ENCODE assay signal across 33 cellular contexts in genomic region chr14:93914278-93914677, GRCh38. TPM values are rescaled to one million over a fixed set of nuclear protein-coding genes. Genes with fewer than 3 reads are reported as not detected.
DNase-seq lines count a peak whose midpoint lies in the region; ATAC-seq and TF ChIP-seq lines count a peak whose summit lies in the region.
"Had no signal": no experiment of that assay in that cellular context is flagged by ENCODE, and none has a peak within 500 bp of the region (broad histone marks: within the 10 kb centered on the region; RNA-seq: fewer than 3 reads in every experiment).

No MANE protein-coding gene starts in this region.

- H3K27me3 Mint-ChIP-seq in activated CD4-positive, alpha-beta T cell treated with anti-CD3 and anti-CD28 coated beads, Interleukin-2, amount 10 ng/mL, durations not matched to agents 7 days and 5 days, result peaks cover 1% of the 10 kb centered on the region
- peaks cover 51% of the 10 kb centered on the region for H3K27me3 Mint-ChIP-seq in stimulated activated naive CD8-positive, alpha-beta T cell treated with anti-CD3 and anti-CD28 coated beads, Interleukin-15, amount 100 ng/mL, for 72 hours
- H3K27me3 Mint-ChIP-seq in activated CD8-positive, alpha-beta T cell treated with anti-CD3 and anti-CD28 coated beads for 36 hours, result peaks cover 2% of the 10 kb centered on the region

- peaks cover 17% of the 10 kb centered on the region for H3K9me3 Mint-ChIP-seq in activated CD4-positive, alpha-beta T cell treated with anti-CD3 and anti-CD28 coated beads, Interleukin-2, amount 10 ng/mL, durations not matched to agents 7 days and 5 days
- H3K9me3 Mint-ChIP-seq in stimulated activated naive CD8-positive, alpha-beta T cell treated with anti-CD3 and anti-CD28 coated beads, Interleukin-15, amount 100 ng/mL, for 72 hours, result peaks cover 4 to 26% of the 10 kb centered on the region in 2 donors
- H3K9me3 Mint-ChIP-seq in activated CD8-positive, alpha-beta T cell treated with anti-CD3 and anti-CD28 coated beads for 36 hours, result peaks cover 3% of the 10 kb centered on the region
- H3K9me3 Mint-ChIP-seq in stimulated activated effector memory CD8-positive, alpha-beta T cell treated with anti-CD3 and anti-CD28 coated beads, Interleukin-12 subunit alpha, Interleukin-12 subunit beta, amount 100 ng/mL, for 72 hours, result no peaks in the 10 kb centered on the region
- H3K9me3 Mint-ChIP-seq: central memory CD8-positive, alpha-beta T cell had no signal

- H3K4me3 Mint-ChIP-seq in activated CD4-positive, alpha-beta T cell treated with anti-CD3 and anti-CD28 coated beads, Interleukin-2, amount 10 ng/mL, durations not matched to agents 7 days and 5 days, result no peak overlapping the region
- H3K4me3 Mint-ChIP-seq in stimulated activated naive CD8-positive, alpha-beta T cell treated with anti-CD3 and anti-CD28 coated beads, Interleukin-15, amount 100 ng/mL, for 72 hours, result no peak overlapping the region
- no peak overlapping the region for H3K4me3 Mint-ChIP-seq in activated CD8-positive, alpha-beta T cell treated with anti-CD3 and anti-CD28 coated beads for 36 hours
- no peak overlapping the region for H3K4me3 Mint-ChIP-seq in stimulated activated effector memory CD8-positive, alpha-beta T cell treated with anti-CD3 and anti-CD28 coated beads, Interleukin-12 subunit alpha, Interleukin-12 subunit beta, amount 100 ng/mL, for 72 hours
- H3K4me3 Mint-ChIP-seq: CD4-positive, CD25-positive, alpha-beta regulatory T cell; central memory CD8-positive, alpha-beta T cell; naive thymus-derived CD4-positive, alpha-beta T cell had no signal

- peak overlapping the region; percentile 59 for H3K27ac Mint-ChIP-seq in activated CD4-positive, alpha-beta T cell treated with anti-CD3 and anti-CD28 coated beads, Interleukin-2, amount 10 ng/mL, durations not matched to agents 7 days and 5 days
- peak overlapping the region; percentile 9 to 27 for H3K27ac Mint-ChIP-seq in stimulated activated naive CD8-positive, alpha-beta T cell treated with anti-CD3 and anti-CD28 coated beads, Interleukin-15, amount 100 ng/mL, for 72 hours
- no peak overlapping the region for H3K27ac Mint-ChIP-seq in activated CD8-positive, alpha-beta T cell treated with anti-CD3 and anti-CD28 coated beads for 36 hours
- H3K27ac Mint-ChIP-seq in stimulated activated effector memory CD8-positive, alpha-beta T cell treated with anti-CD3 and anti-CD28 coated beads, Interleukin-12 subunit alpha, Interleukin-12 subunit beta, amount 100 ng/mL, for 72 hours, result no peak overlapping the region
- H3K27ac Mint-ChIP-seq: CD4-positive, CD25-positive, alpha-beta regulatory T cell; naive thymus-derived CD4-positive, alpha-beta T cell had no signal

- peak; percentile 91 for ATAC-seq in stimulated activated naive CD8-positive, alpha-beta T cell treated with anti-CD3 and anti-CD28 coated beads, Interleukin-15, amount 100 ng/mL, for 72 hours
- ATAC-seq in stimulated activated naive CD8-positive, alpha-beta T cell treated with anti-CD3 and anti-CD28 coated beads, Interleukin-15, Interleukin-2, amounts not matched to agents 100 U/mL and 50 U/mL, for 24 hours, result no peak
- peak; percentile 69 for ATAC-seq in activated CD8-positive, alpha-beta T cell treated with anti-CD3 and anti-CD28 coated beads for 36 hours
- peak; percentile 79 for ATAC-seq in stimulated activated effector memory CD8-positive, alpha-beta T cell treated with anti-CD3 and anti-CD28 coated beads, Interleukin-12 subunit alpha, Interleukin-12 subunit beta, amount 100 ng/mL, for 72 hours
- no peak for ATAC-seq in GM18517 (IDR thresholded peaks at IDR 0.05; ENCODE audit: unreplicated experiment)
- ATAC-seq: A549; body of pancreas; esophagus mucosa; foreskin keratinocyte; lower lobe of right lung; naive thymus-derived CD4-positive, alpha-beta T cell had no signal

- peaks cover 2% of the 10 kb centered on the region for H3K36me3 Mint-ChIP-seq in activated CD4-positive, alpha-beta T cell treated with anti-CD3 and anti-CD28 coated beads, Interleukin-2, amount 10 ng/mL, durations not matched to agents 7 days and 5 days (ENCODE audit: low read depth)
- no peaks in the 10 kb centered on the region for H3K36me3 Mint-ChIP-seq in activated CD8-positive, alpha-beta T cell treated with anti-CD3 and anti-CD28 coated beads for 36 hours (ENCODE audit: low read depth)
- no peaks in the 10 kb centered on the region for H3K36me3 Mint-ChIP-seq in stimulated activated effector memory CD8-positive, alpha-beta T cell treated with anti-CD3 and anti-CD28 coated beads, Interleukin-12 subunit alpha, Interleukin-12 subunit beta, amount 100 ng/mL, for 72 hours
- H3K36me3 Mint-ChIP-seq: CD4-positive, CD25-positive, alpha-beta regulatory T cell had no signal

- peaks cover 13% of the 10 kb centered on the region for H3K4me1 Mint-ChIP-seq in activated CD4-positive, alpha-beta T cell treated with anti-CD3 and anti-CD28 coated beads, Interleukin-2, amount 10 ng/mL, durations not matched to agents 7 days and 5 days
- no peaks in the 10 kb centered on the region for H3K4me1 Mint-ChIP-seq in stimulated activated naive CD8-positive, alpha-beta T cell treated with anti-CD3 and anti-CD28 coated beads, Interleukin-15, amount 100 ng/mL, for 72 hours
- H3K4me1 Mint-ChIP-seq in activated CD8-positive, alpha-beta T cell treated with anti-CD3 and anti-CD28 coated beads for 36 hours (ENCODE audit: low read depth), result peaks cover 3% of the 10 kb centered on the region
- no peaks in the 10 kb centered on the region for H3K4me1 Mint-ChIP-seq in stimulated activated effector memory CD8-positive, alpha-beta T cell treated with anti-CD3 and anti-CD28 coated beads, Interleukin-12 subunit alpha, Interleukin-12 subunit beta, amount 100 ng/mL, for 72 hours
- H3K4me1 Mint-ChIP-seq: CD4-positive, CD25-positive, alpha-beta regulatory T cell; central memory CD8-positive, alpha-beta T cell had no signal

- CTCF ChIA-PET in activated CD4-positive, alpha-beta T cell treated with anti-CD3 and anti-CD28 coated beads, Interleukin-2, amount 10 ng/mL, durations not matched to agents 7 days and 5 days (lab: Charles Lee), result interaction anchor here (1.0 kb wide), 1 partner anchor 9 kb away, joined by 3 read pairs; no protein-coding TSS in a partner anchor
- CTCF ChIA-PET in activated CD8-positive, alpha-beta T cell treated with anti-CD3 and anti-CD28 coated beads for 36 hours (lab: Charles Lee), result no interaction called here

- DNase-seq in activated CD4-positive, alpha-beta T cell treated with anti-CD3 and anti-CD28 coated beads, Interleukin-2, amount 10 ng/mL, durations not matched to agents 7 days and 5 days, result peak; percentile 41
- no peak for DNase-seq in activated CD4-positive, alpha-beta T cell treated with anti-CD3 and anti-CD28 coated beads, Interleukin-2, amount 50 U/mL, for 4 hours
- peak in 1 of 2 donors; percentile 36 for DNase-seq in stimulated activated naive CD8-positive, alpha-beta T cell treated with anti-CD3 and anti-CD28 coated beads, Interleukin-15, amount 100 ng/mL, for 72 hours
- DNase-seq in stimulated activated naive CD8-positive, alpha-beta T cell treated with anti-CD3 and anti-CD28 coated beads, Interleukin-15, Interleukin-2, amounts not matched to agents 100 U/mL and 50 U/mL, for 24 hours, result no peak
- DNase-seq in activated CD8-positive, alpha-beta T cell treated with anti-CD3 and anti-CD28 coated beads for 36 hours, result peak; percentile 28
- DNase-seq in stimulated activated effector memory CD8-positive, alpha-beta T cell treated with anti-CD3 and anti-CD28 coated beads, Interleukin-12 subunit alpha, Interleukin-12 subunit beta, amount 100 ng/mL, for 72 hours (ENCODE audit: low spot score in 2 of 2), result peak in 1 of 2 donors; percentile 56
- no peak for DNase-seq in occipital lobe (lab: John Stamatoyannopoulos, UW)
- DNase-seq: activated effector memory CD4-positive, alpha-beta T cell treated with anti-CD3 and anti-CD28 coated beads, Interleukin-2, amount 50 U/mL, for 16 hours; AML-193; Calu3; DMS79 treated with DMSO at 0.1 percent for 48 hours; foreskin keratinocyte; lower lobe of right lung; midbrain; naive thymus-derived CD4-positive, alpha-beta T cell; NCI-H1417; NCI-H2029; NCI-H524 treated with DMSO at 0.1 percent for 48 hours; NK-92 treated with Interleukin-12 subunit alpha and Interleukin-12 subunit beta, amount 100 ng/mL, for 24 hours; SHP77; sigmoid colon; stimulated activated CD4-positive, alpha-beta T cell treated with anti-CD3 and anti-CD28 coated beads, Interleukin-12 subunit alpha, Interleukin-12 subunit beta, amount 100 ng/mL, for 4 hours; stimulated activated CD4-positive, alpha-beta T cell treated with anti-CD3 and anti-CD28 coated beads, Interleukin-2, amount 100 ng/mL, for 48 hours had no signal

- POLR2A ChIA-PET in activated CD4-positive, alpha-beta T cell treated with anti-CD3 and anti-CD28 coated beads, Interleukin-2, amount 10 ng/mL, durations not matched to agents 7 days and 5 days (lab: Charles Lee), result no interaction called here
- POLR2A ChIA-PET in activated CD8-positive, alpha-beta T cell treated with anti-CD3 and anti-CD28 coated beads for 36 hours (lab: Charles Lee), result no interaction called here

- no peak for TF ChIP-seq CTCF in activated CD8-positive, alpha-beta T cell treated with anti-CD3 and anti-CD28 coated beads for 36 hours (IDR thresholded peaks at IDR 0.05)

- intact Hi-C loops in activated CD8-positive, alpha-beta T cell treated with anti-CD3 and anti-CD28 coated beads for 36 hours (cut with micrococcal nuclease), result no loop called here

RNA-seq across cellular contexts. Expression of gene FAM181A, which starts 12.9 kb away (rescaled TPM):
- total RNA-seq in activated CD4-positive, alpha-beta T cell treated with anti-CD3 and anti-CD28 coated beads, Interleukin-2, amount 10 ng/mL, durations not matched to agents 7 days and 5 days, result not detected
- not detected for total RNA-seq in activated CD8-positive, alpha-beta T cell treated with anti-CD3 and anti-CD28 coated beads for 36 hours
- 3.0 TPM for total RNA-seq in occipital lobe
- total RNA-seq: body of pancreas; Calu3; CD4-positive, CD25-positive, alpha-beta regulatory T cell; dermis microvascular lymphatic vessel endothelial cell; esophagus mucosa; foreskin keratinocyte; H1; MCF 10A; naive thymus-derived CD4-positive, alpha-beta T cell; sigmoid colon; tibial nerve had no signal

Comparison
In these comparisons a context has a peak if more than half of its experiments do, and no peak if none do; other contexts are left out.
1. DNase-seq: peak in activated CD4-positive, alpha-beta T cell treated with anti-CD3 and anti-CD28 coated beads, Interleukin-2, amount 10 ng/mL, durations not matched to agents 7 days and 5 days (single experiment) and activated CD8-positive, alpha-beta T cell treated with anti-CD3 and anti-CD28 coated beads for 36 hours (single experiment); none in activated CD4-positive, alpha-beta T cell treated with anti-CD3 and anti-CD28 coated beads, Interleukin-2, amount 50 U/mL, for 4 hours (0 of 2), stimulated activated naive CD8-positive, alpha-beta T cell treated with anti-CD3 and anti-CD28 coated beads, Interleukin-15, Interleukin-2, amounts not matched to agents 100 U/mL and 50 U/mL, for 24 hours (single experiment) and occipital lobe (single experiment).
2. ATAC-seq: peak in stimulated activated naive CD8-positive, alpha-beta T cell treated with anti-CD3 and anti-CD28 coated beads, Interleukin-15, amount 100 ng/mL, for 72 hours (single experiment), activated CD8-positive, alpha-beta T cell treated with anti-CD3 and anti-CD28 coated beads for 36 hours (single experiment) and stimulated activated effector memory CD8-positive, alpha-beta T cell treated with anti-CD3 and anti-CD28 coated beads, Interleukin-12 subunit alpha, Interleukin-12 subunit beta, amount 100 ng/mL, for 72 hours (single experiment); none in stimulated activated naive CD8-positive, alpha-beta T cell treated with anti-CD3 and anti-CD28 coated beads, Interleukin-15, Interleukin-2, amounts not matched to agents 100 U/mL and 50 U/mL, for 24 hours (single experiment) and GM18517 (single experiment).
3. H3K27ac Mint-ChIP-seq: peak in activated CD4-positive, alpha-beta T cell treated with anti-CD3 and anti-CD28 coated beads, Interleukin-2, amount 10 ng/mL, durations not matched to agents 7 days and 5 days (single experiment) and stimulated activated naive CD8-positive, alpha-beta T cell treated with anti-CD3 and anti-CD28 coated beads, Interleukin-15, amount 100 ng/mL, for 72 hours (2 of 2); none in activated CD8-positive, alpha-beta T cell treated with anti-CD3 and anti-CD28 coated beads for 36 hours (single experiment) and stimulated activated effector memory CD8-positive, alpha-beta T cell treated with anti-CD3 and anti-CD28 coated beads, Interleukin-12 subunit alpha, Interleukin-12 subunit beta, amount 100 ng/mL, for 72 hours (single experiment).